8 cellular contexts compared by ENCODE assay signal in genomic region chr7:140696679-140697446, GRCh38.
A peak's percentile ranks its signal among the peaks of the same experiment; 100 is the strongest.
DNase-seq lines count a peak whose midpoint lies in the region; ATAC-seq lines count a peak whose summit lies in the region.

Gene NDUFB2, plus strand, starts transcription at chr7:140696708. Its CDS starts 37 bp downstream, at chr7:140696745.

- H3K27me3 ChIP-seq in iPS-15b (ENCODE audit: control insufficient read depth, insufficient read depth, low read length), result no peaks in the 10 kb centered on the region

- peaks cover under 1% of the 10 kb centered on the region for H3K36me3 ChIP-seq in iPS-15b (ENCODE audit: control insufficient read depth, insufficient read depth, low read length)

- ATAC-seq in HG02870 (IDR thresholded peaks at IDR 0.05; ENCODE audit: unreplicated experiment), result peak; percentile 88

- H3K4me3 ChIP-seq in iPS-15b (ENCODE audit: low read depth, low read length) (peak within 1 kb of the TSS; percentile 88), skeletal muscle cell (ENCODE audit: low read depth, low read length) (peak within 1 kb of the TSS; percentile 87)

- H3K9me3 ChIP-seq in iPS-15b (ENCODE audit: control insufficient read depth, insufficient read depth, low read length), result no peaks in the 10 kb centered on the region

- peak; percentile 91 for DNase-seq in activated effector memory CD4-positive, alpha-beta T cell treated with anti-CD3 and anti-CD28 coated beads, Interleukin-2, amount 50 U/mL, for 16 hours
- no peak for DNase-seq in activated effector memory CD4-positive, alpha-beta T cell treated with Interleukin-2 at 50 U/mL for 16 hours
- peak; percentile 89 to 91 for DNase-seq in NCI-H1930 (lab: John Stamatoyannopoulos, UW)
- peak; percentile 53 for DNase-seq in T-helper 9 cell
- peak; percentile 70 for DNase-seq in brain pericyte (ENCODE audit: low read depth, low spot score)
- peak; percentile 36 for DNase-seq in skeletal muscle cell (ENCODE audit: low read depth)

- H3K4me1 ChIP-seq in iPS-15b (ENCODE audit: control insufficient read depth, insufficient read depth, low read length), result no peaks in the 10 kb centered on the region

- H3K9ac ChIP-seq in iPS-15b (ENCODE audit: low read depth, low read length), result peak within 1 kb of the TSS; percentile 77
